ENCODE assay signal across 1 cellular context in the genomic region with DNA sequence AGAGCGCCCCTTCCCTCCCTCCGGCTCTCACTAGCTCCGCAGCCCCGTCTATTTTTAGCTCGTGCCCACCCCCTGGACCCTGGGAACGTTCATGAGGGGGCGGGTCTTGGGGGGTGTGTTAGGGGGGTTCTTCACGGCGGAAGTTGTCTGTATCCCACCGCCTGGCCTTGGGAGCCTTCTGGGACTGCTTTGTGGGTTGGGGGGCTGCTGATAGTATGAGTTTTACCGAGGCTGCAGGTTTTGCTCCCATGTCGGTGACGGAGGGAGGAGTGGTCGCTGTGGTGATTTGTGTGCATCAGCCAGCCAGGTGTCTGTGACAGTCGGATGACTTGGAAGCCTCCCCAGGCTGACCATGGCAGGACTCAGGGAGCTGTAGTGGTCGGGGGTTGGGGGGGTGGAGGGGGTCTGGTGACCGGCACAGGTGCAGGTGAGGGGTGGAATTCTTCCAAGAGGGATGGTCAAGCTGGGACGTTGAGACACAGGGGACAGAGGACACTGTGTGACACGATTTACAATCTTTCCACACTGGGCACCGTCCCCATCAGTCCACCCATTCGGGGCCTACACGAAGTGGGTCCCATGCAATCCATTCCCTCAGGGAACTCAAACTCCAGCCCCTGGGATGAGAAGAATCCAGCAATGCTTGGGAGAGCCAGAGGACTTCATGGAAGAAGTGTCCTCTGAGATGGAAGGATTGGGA.
TF ChIP-seq lines count a peak whose summit lies in the region.

No MANE protein-coding gene starts in this region.

TF ChIP-seq in IMR-90, 13 proteins besides CTCF, POLR2A, EP300 and RAD21:
- no peak for TF ChIP-seq CEBPB (IDR thresholded peaks at IDR 0.05; ENCODE audit: low read depth, low read length)
- no peak for TF ChIP-seq MAFK (IDR thresholded peaks at IDR 0.05; ENCODE audit: low read depth, low read length)
- no peak for TF ChIP-seq MAZ (IDR thresholded peaks at IDR 0.05; ENCODE audit: borderline replicate concordance, low read depth, low read length)
- no peak for TF ChIP-seq FOS (IDR thresholded peaks at IDR 0.05; ENCODE audit: low read depth, low read length)
- TF ChIP-seq MXI1 (IDR thresholded peaks at IDR 0.05; ENCODE audit: borderline replicate concordance, low read depth, low read length) = no peak
- no peak for TF ChIP-seq RFX5 (IDR thresholded peaks at IDR 0.05; ENCODE audit: low read depth, low read length)
- no peak for TF ChIP-seq SMC3 (IDR thresholded peaks at IDR 0.05; ENCODE audit: low read depth, low read length)
- TF ChIP-seq CHD1 (IDR thresholded peaks at IDR 0.05; ENCODE audit: low read depth, low read length) = no peak
